Comparison of ENCODE assay signal across 15 cellular contexts in the genomic region with DNA sequence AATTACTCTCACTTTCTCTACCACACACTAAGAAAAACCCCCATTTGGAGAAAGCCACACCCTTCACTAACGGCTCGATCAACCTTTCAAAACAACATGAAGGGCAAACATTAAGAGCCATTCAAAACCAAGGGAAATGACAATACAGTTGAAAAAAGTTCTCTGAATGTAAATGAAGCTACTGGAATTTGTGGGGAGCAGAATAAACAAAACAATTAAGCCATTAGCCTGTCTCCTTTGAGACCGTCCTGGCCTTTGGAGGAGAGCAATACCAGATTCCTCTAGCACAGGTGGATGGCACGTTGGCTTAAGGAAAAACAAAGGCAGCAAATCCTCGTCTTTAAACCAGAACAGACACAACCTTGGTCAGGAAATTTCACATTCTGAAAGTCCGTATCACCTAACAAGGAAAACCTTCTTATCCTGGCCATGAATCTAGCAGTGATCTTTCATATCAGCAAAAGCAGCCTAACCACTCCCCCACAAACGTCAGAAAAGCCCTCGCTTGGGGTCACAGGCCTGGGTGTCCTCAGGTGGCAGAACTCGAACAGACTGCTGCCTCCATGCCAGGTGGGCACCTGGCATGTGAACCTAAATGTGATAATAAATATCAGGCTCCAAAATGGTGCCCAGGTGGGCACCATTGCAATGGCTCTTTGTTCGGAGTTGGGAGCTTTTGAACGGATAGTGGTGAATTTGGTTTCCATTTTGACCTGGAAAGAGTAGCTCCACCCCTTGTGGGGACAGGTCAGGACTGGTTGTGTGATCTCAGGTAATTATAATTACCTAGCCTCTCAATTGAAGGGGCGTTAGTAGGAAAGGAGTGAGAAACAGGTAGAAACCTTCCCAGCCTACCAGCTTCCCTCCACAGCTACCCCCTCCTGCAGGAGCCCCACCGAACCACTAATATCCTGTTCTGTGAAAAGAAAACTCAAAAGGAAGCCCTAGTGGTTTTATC. TPM values are rescaled to one million over a fixed set of nuclear protein-coding genes. Genes with fewer than 3 reads are reported as not detected.
DNase-seq lines count a peak whose midpoint lies in the region; ATAC-seq, FAIRE-seq and TF ChIP-seq lines count a peak whose summit lies in the region.
"Had no signal": no experiment of that assay in that cellular context is flagged by ENCODE, and none has a peak within 500 bp of the region (broad histone marks: within the 10 kb centered on the region; RNA-seq: fewer than 3 reads in every experiment).

No MANE protein-coding gene starts in this region.

- ATAC-seq in A549 (no peak), HG02798 (IDR thresholded peaks at IDR 0.05; ENCODE audit: poor library complexity, unreplicated experiment) (no peak)

- peak overlapping the region; percentile 52; the same call in 1 of the 2 replicates for H2AFZ ChIP-seq in OCI-LY3 (ENCODE audit: low read depth, low read length)
- H2AFZ ChIP-seq: hepatocyte had no signal

- H3K27ac ChIP-seq in A549: no peak overlapping the region
- H3K27ac ChIP-seq in OCI-LY3 (ENCODE audit: low read length): no peak overlapping the region
- H3K27ac ChIP-seq: hepatocyte, vagina had no signal

- H3K4me3 ChIP-seq in A549: no peak overlapping the region
- H3K4me3 ChIP-seq in OCI-LY3 (ENCODE audit: low read length): peak overlapping the region; percentile 36
- H3K4me3 ChIP-seq: hepatocyte, vagina had no signal

- no peaks in the 10 kb centered on the region for H3K36me3 ChIP-seq in OCI-LY3 (replicated peaks; ENCODE audit: low read depth, low read length)
- H3K36me3 ChIP-seq: vagina had no signal

- TF ChIP-seq CTCF in A549 (IDR thresholded peaks at IDR 0.05) (no peak), GM20000 (IDR thresholded peaks at IDR 0.05; ENCODE audit: extremely low read depth, missing control alignments) (no peak), OCI-LY3 (IDR thresholded peaks at IDR 0.05; ENCODE audit: low read depth, low read length) (no peak)

- H3K79me2 ChIP-seq in OCI-LY3 (ENCODE audit: low read length): peaks cover 13% of the 10 kb centered on the region

- no peak for DNase-seq in A549 (ENCODE audit: low read depth in 1 of 2, low spot score in 1 of 2)
- DNase-seq in GM20000 (ENCODE audit: low spot score): peak; percentile 45
- DNase-seq in iPS DF 4.7 (ENCODE audit: extremely low read depth, low spot score): peak; percentile 89
- DNase-seq in UCSD-AML1 (lab: John Stamatoyannopoulos, UW; ENCODE audit: unreplicated experiment): no peak
- no peak for DNase-seq in T1000 (lab: John Stamatoyannopoulos, UW)
- no peak for DNase-seq in ACHN
- DNase-seq: DMS 273 treated with DMSO at 0.1 percent for 48 hours; HFFc6; NCI-H1930; OCI-M1; stimulated activated naive CD4-positive, alpha-beta T cell had no signal

- H3K27me3 ChIP-seq in OCI-LY3 (ENCODE audit: low read depth, low read length): peaks cover 6% of the 10 kb centered on the region
- H3K27me3 ChIP-seq: hepatocyte, vagina had no signal

- WGBS in A549 (ENCODE audit: missing lambda C conversion rate): 89% methylated on average over 13 of the region's 13 CpGs

- H3K4me1 ChIP-seq in A549: peaks cover 74% of the 10 kb centered on the region
- peaks cover 45% of the 10 kb centered on the region for H3K4me1 ChIP-seq in OCI-LY3 (ENCODE audit: low read length)

- H3K9me3 ChIP-seq in A549 (no peaks in the 10 kb centered on the region), OCI-LY3 (ENCODE audit: insufficient read depth, low read length) (no peaks in the 10 kb centered on the region)
- H3K9me3 ChIP-seq: vagina had no signal

- in situ Hi-C loops in ACHN (cut with HindIII; ENCODE audit: low pct_ligation_motif_present, low pct_unique_long_range_greater_than_20kb, low sequenced_read_pairs): no loop called here

- no peak for TF ChIP-seq POLR2A in A549 (IDR thresholded peaks at IDR 0.05; ENCODE audit: low read length)

- H3K4me2 ChIP-seq in A549 (no peak overlapping the region), OCI-LY3 (ENCODE audit: low read length) (peak overlapping the region; percentile 67)
- H3K4me2 ChIP-seq: hepatocyte had no signal

- H4K20me1 ChIP-seq in OCI-LY3 (ENCODE audit: insufficient read depth, low read length): peaks cover 9% of the 10 kb centered on the region; the same call in 1 of the 2 replicates

- POLR2A ChIA-PET in A549 (lab: Yijun Ruan, JAX): interaction anchor here (1.4 kb wide), 1 partner anchor 19 kb away, joined by 4 read pairs; a partner anchor contains a TSS

- TF ChIP-seq RAD21 in A549 (conservative IDR thresholded peaks at IDR 0.05 in 1 of 2, IDR thresholded peaks at IDR 0.05 in 1 of 2): no peak

- TF ChIP-seq EP300 in A549 (IDR thresholded peaks at IDR 0.05): no peak

- no peak for FAIRE-seq in A549 (lab: Jason Lieb, UNC)

- H3K9ac ChIP-seq in OCI-LY3 (ENCODE audit: low read length): no peak overlapping the region

- CTCF ChIA-PET in A549 (lab: Yijun Ruan, JAX): interaction anchor here (1.2 to 1.6 kb wide), 3 partner anchors 12 to 25 kb away, joined by 3 to 4 read pairs (median 3); no protein-coding TSS in a partner anchor

TF ChIP-seq in A549, 52 proteins besides CTCF, POLR2A, EP300 and RAD21:
- 0 out of 2 replicates have a peak, but pooled peaks have one; percentile 24 for TF ChIP-seq EHMT2 (IDR thresholded peaks at IDR 0.05; ENCODE audit: low read depth)
- TF ChIP-seq, protein P1, sequence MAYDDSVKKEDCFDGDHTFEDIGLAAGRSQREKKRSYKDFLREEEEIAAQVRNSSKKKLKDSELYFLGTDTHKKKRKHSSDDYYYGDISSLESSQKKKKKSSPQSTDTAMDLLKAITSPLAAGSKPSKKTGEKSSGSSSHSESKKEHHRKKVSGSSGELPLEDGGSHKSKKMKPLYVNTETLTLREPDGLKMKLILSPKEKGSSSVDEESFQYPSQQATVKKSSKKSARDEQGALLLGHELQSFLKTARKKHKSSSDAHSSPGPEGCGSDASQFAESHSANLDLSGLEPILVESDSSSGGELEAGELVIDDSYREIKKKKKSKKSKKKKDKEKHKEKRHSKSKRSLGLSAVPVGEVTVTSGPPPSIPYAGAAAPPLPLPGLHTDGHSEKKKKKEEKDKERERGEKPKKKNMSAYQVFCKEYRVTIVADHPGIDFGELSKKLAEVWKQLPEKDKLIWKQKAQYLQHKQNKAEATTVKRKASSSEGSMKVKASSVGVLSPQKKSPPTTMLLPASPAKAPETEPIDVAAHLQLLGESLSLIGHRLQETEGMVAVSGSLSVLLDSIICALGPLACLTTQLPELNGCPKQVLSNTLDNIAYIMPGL (CRISPR knock-in tag; IDR thresholded peaks at IDR 0.05; ENCODE audit: borderline replicate concordance): no peak

RNA-seq across cellular contexts. Expression of a gene that starts 18.4 kb away (rescaled TPM):
- 451 and 497 TPM in 2 replicates for polyA plus RNA-seq in A549 (2011; rRNA removed)
- polyA plus RNA-seq in A549 (2012; cell fraction: cytosol; rRNA removed): 76.7 and 101 TPM in 2 replicates
- 251 and 264 TPM in 2 replicates for polyA plus RNA-seq in A549 (2012; cell fraction: nucleus; rRNA removed)
- polyA plus RNA-seq in A549 (2017; fragmentation: RNase III; extraction: RNeasy Plus Mini Kit Qiagen cat#74134 plus additional on column Dnase treatment): 168 to 202 TPM (median 181 TPM) in 3 replicates
- 285 and 317 TPM in 2 replicates for polyA minus RNA-seq in A549 (2011; rRNA and poly(A)+ RNA removed)

Comparison
In these comparisons a context has a peak if more than half of its experiments do, and no peak if none do; other contexts are left out.
1. DNase-seq: peak in GM20000 (single experiment) and iPS DF 4.7 (single experiment); none in A549 (0 of 2), UCSD-AML1 (single experiment), T1000 (single experiment) and ACHN (single experiment).